In genomic region chr11:68020575-68020974, GRCh38 we compare ENCODE assay signal across 11 cellular contexts. TPM values are rescaled to one million over a fixed set of nuclear protein-coding genes. Genes with fewer than 3 reads are reported as not detected.
A peak's percentile ranks its signal among the peaks of the same experiment; 100 is the strongest.
DNase-seq lines count a peak whose midpoint lies in the region; ATAC-seq, FAIRE-seq and TF ChIP-seq lines count a peak whose summit lies in the region.
"Had no signal": no experiment of that assay in that cellular context is flagged by ENCODE, and none has a peak within 500 bp of the region (broad histone marks: within the 10 kb centered on the region; RNA-seq: fewer than 3 reads in every experiment).

No MANE protein-coding gene starts in this region.

- no peak overlapping the region for H3K4me2 ChIP-seq in astrocyte (ENCODE audit: low read length)

- no peaks in the 10 kb centered on the region for H3K36me3 ChIP-seq in astrocyte (ENCODE audit: insufficient read depth, low read length)

- H3K27ac ChIP-seq in astrocyte (ENCODE audit: low read depth, low read length): no peak overlapping the region
- H3K27ac ChIP-seq: parathyroid adenoma had no signal

- no peak for DNase-seq in AG09319 (ENCODE audit: extremely low read depth, low read depth)
- DNase-seq in HuH-7 (ENCODE audit: low spot score): peak; percentile 94
- DNase-seq in astrocyte (ENCODE audit: low read depth): no peak
- DNase-seq in iPS-NIHi7 (ENCODE audit: extremely low spot score): peak; percentile 71
- no peak for DNase-seq in left lobe of liver (ENCODE audit: low spot score)
- no peak for DNase-seq in NCI-H446 (lab: John Stamatoyannopoulos, UW)
- no peak for DNase-seq in KG1 (lab: John Stamatoyannopoulos, UW)
- DNase-seq: NCI-H2171 treated with DMSO at 0.1 percent for 48 hours had no signal

- peaks cover 4% of the 10 kb centered on the region for H3K4me1 ChIP-seq in astrocyte (ENCODE audit: insufficient read depth, low read length)
- H3K4me1 ChIP-seq: parathyroid adenoma had no signal

- H2AFZ ChIP-seq in astrocyte (ENCODE audit: low read depth, low read length): no peak overlapping the region
- H2AFZ ChIP-seq: parathyroid adenoma had no signal

- no peaks in the 10 kb centered on the region for H3K27me3 ChIP-seq in astrocyte (ENCODE audit: insufficient read depth, low read length)

- no peaks in the 10 kb centered on the region for H3K9me3 Mint-ChIP-seq in astrocyte (ENCODE audit: unreplicated experiment)
- H3K9me3 Mint-ChIP-seq in activated T-helper 17 cell treated with anti-CD3 and anti-CD28 coated beads, Interleukin-2, amount 50 U/mL, for 72 hours: no peaks in the 10 kb centered on the region

- no peak for ATAC-seq in activated T-helper 17 cell treated with anti-CD3 and anti-CD28 coated beads, Interleukin-2, amount 50 U/mL, for 72 hours (replicated peaks)
- ATAC-seq in left lobe of liver: no peak

- no peaks in the 10 kb centered on the region for H4K20me1 ChIP-seq in astrocyte (ENCODE audit: insufficient read depth, low read length)

- peak overlapping the region; percentile 78 for H3K27ac Mint-ChIP-seq in astrocyte (ENCODE audit: unreplicated experiment)
- H3K27ac Mint-ChIP-seq in activated T-helper 17 cell treated with anti-CD3 and anti-CD28 coated beads, Interleukin-2, amount 50 U/mL, for 72 hours: no peak overlapping the region

- no peak for FAIRE-seq in astrocyte (lab: Jason Lieb, UNC)

- H3K4me3 Mint-ChIP-seq in astrocyte (ENCODE audit: unreplicated experiment): no peak overlapping the region
- no peak overlapping the region for H3K4me3 Mint-ChIP-seq in activated T-helper 17 cell treated with anti-CD3 and anti-CD28 coated beads, Interleukin-2, amount 50 U/mL, for 72 hours

- H3K27me3 Mint-ChIP-seq in astrocyte (ENCODE audit: low read depth, unreplicated experiment): peaks cover 4% of the 10 kb centered on the region
- H3K27me3 Mint-ChIP-seq in activated T-helper 17 cell treated with anti-CD3 and anti-CD28 coated beads, Interleukin-2, amount 50 U/mL, for 72 hours: no peaks in the 10 kb centered on the region

- H3K36me3 Mint-ChIP-seq in astrocyte (ENCODE audit: low read depth, unreplicated experiment): peaks cover 8% of the 10 kb centered on the region
- H3K36me3 Mint-ChIP-seq in activated T-helper 17 cell treated with anti-CD3 and anti-CD28 coated beads, Interleukin-2, amount 50 U/mL, for 72 hours (ENCODE audit: low read depth): no peaks in the 10 kb centered on the region

- TF ChIP-seq CTCF in AG09319 (IDR thresholded peaks at IDR 0.05; ENCODE audit: low read depth, low read length): peak; percentile 22
- peak; percentile 30 for TF ChIP-seq CTCF in astrocyte (IDR thresholded peaks at IDR 0.05; ENCODE audit: insufficient read depth, low read depth, low read length)

- H3K9ac ChIP-seq in astrocyte (ENCODE audit: low read length): no peak overlapping the region
- H3K9ac ChIP-seq: parathyroid adenoma had no signal

- H3K79me2 ChIP-seq in astrocyte (ENCODE audit: insufficient read depth, low read length): no peaks in the 10 kb centered on the region
- H3K79me2 ChIP-seq: parathyroid adenoma had no signal

- no peak overlapping the region for H3K4me3 ChIP-seq in astrocyte (ENCODE audit: insufficient read depth, low read depth, low read length)

- H3K4me1 Mint-ChIP-seq in astrocyte (ENCODE audit: low read depth, unreplicated experiment): no peaks in the 10 kb centered on the region
- H3K4me1 Mint-ChIP-seq in activated T-helper 17 cell treated with anti-CD3 and anti-CD28 coated beads, Interleukin-2, amount 50 U/mL, for 72 hours: no peaks in the 10 kb centered on the region

- H3K9me3 ChIP-seq in astrocyte (ENCODE audit: insufficient read depth, low read depth, low read length): no peaks in the 10 kb centered on the region

RNA-seq across cellular contexts. Expression of gene NDUFS8, which starts 9.9 kb away (rescaled TPM):
- total RNA-seq in astrocyte: 159 and 170 TPM in 2 replicates
- total RNA-seq in activated T-helper 17 cell treated with anti-CD3 and anti-CD28 coated beads, Interleukin-2, amount 50 U/mL, for 72 hours: 100 to 1,000 TPM in 1 of 2 donors, 10 to 100 TPM in 1; 75.0 to 131 TPM
- total RNA-seq in left lobe of liver: 104 TPM

RNA-seq across cellular contexts. Expression of gene ALDH3B1, which starts 10.4 kb away (rescaled TPM):
- total RNA-seq in astrocyte (1.1 and 1.3 TPM in 2 replicates), left lobe of liver (3.2 TPM)
- under 1 TPM in 1 of 2 donors, not detected in 1; 0.08 TPM for total RNA-seq in activated T-helper 17 cell treated with anti-CD3 and anti-CD28 coated beads, Interleukin-2, amount 50 U/mL, for 72 hours
- total RNA-seq: activated CD8-positive, alpha-beta memory T cell treated with anti-CD3 and anti-CD28 coated beads for 36 hours had no signal

RNA-seq across cellular contexts. Expression of gene UNC93B1, which starts 16.7 kb away (rescaled TPM):
- total RNA-seq in astrocyte (37.3 and 39.6 TPM in 2 replicates), left lobe of liver (18.9 TPM)
- total RNA-seq in activated T-helper 17 cell treated with anti-CD3 and anti-CD28 coated beads, Interleukin-2, amount 50 U/mL, for 72 hours: 10 to 100 TPM; 13.1 to 14.8 TPM

RNA-seq across cellular contexts. Expression of gene TCIRG1, which starts 18.2 kb away (rescaled TPM):
- 55.1 and 56.5 TPM in 2 replicates for total RNA-seq in astrocyte
- total RNA-seq in activated T-helper 17 cell treated with anti-CD3 and anti-CD28 coated beads, Interleukin-2, amount 50 U/mL, for 72 hours: 100 to 1,000 TPM; 217 to 244 TPM
- 66.5 TPM for total RNA-seq in left lobe of liver

Comparison
In these comparisons a context has a peak if more than half of its experiments do, and no peak if none do; other contexts are left out.
1. DNase-seq: peak in HuH-7 (single experiment) and iPS-NIHi7 (single experiment); none in AG09319 (single experiment), astrocyte (single experiment), left lobe of liver (single experiment), NCI-H446 (0 of 2) and KG1 (single experiment).